26 cellular contexts compared by ENCODE assay signal in genomic region chr17:6101706-6102105, GRCh38. TPM values are rescaled to one million over a fixed set of nuclear protein-coding genes. Genes with fewer than 3 reads are reported as not detected.
A peak's percentile ranks its signal among the peaks of the same experiment; 100 is the strongest.
DNase-seq lines count a peak whose midpoint lies in the region; TF ChIP-seq lines count a peak whose summit lies in the region.
"Had no signal": no experiment of that assay in that cellular context is flagged by ENCODE, and none has a peak within 500 bp of the region (broad histone marks: within the 10 kb centered on the region; RNA-seq: fewer than 3 reads in every experiment).

No MANE protein-coding gene starts in this region.

- CTCF ChIA-PET in RWPE1 (lab: Yijun Ruan, JAX), result no interaction called here

- no peaks in the 10 kb centered on the region for H3K27me3 ChIP-seq in H9 (ENCODE audit: insufficient read depth, low read length)
- H3K27me3 ChIP-seq in iPS-18a (ENCODE audit: control insufficient read depth, insufficient read depth, low read length), result no peaks in the 10 kb centered on the region
- peaks cover 0 to 5% (median 0%) of the 10 kb centered on the region in 4 donors for H3K27me3 ChIP-seq in esophagus squamous epithelium
- H3K27me3 ChIP-seq: BLaER1, foreskin keratinocyte, left lung, SJSA1 had no signal

- no peaks in the 10 kb centered on the region; a peak in 2 of 5 replicates for H3K9me3 Mint-ChIP-seq in H9
- H3K9me3 Mint-ChIP-seq: activated CD8-positive, alpha-beta T cell treated with anti-CD3 and anti-CD28 coated beads for 36 hours had no signal

- H3K4me3 Mint-ChIP-seq in H9, result no peak overlapping the region; a peak in 2 of 5 replicates
- H3K4me3 Mint-ChIP-seq: activated CD8-positive, alpha-beta T cell treated with anti-CD3 and anti-CD28 coated beads for 36 hours; activated T-helper 17 cell treated with anti-CD3 and anti-CD28 coated beads, Interleukin-2, amount 50 U/mL, for 72 hours; naive B cell had no signal

- no peak overlapping the region for H3K9ac ChIP-seq in H9 (ENCODE audit: extremely low read depth, insufficient read length, low read length)
- peak overlapping the region; percentile 16 for H3K9ac ChIP-seq in iPS-18a (ENCODE audit: low read length)
- H3K9ac ChIP-seq: BLaER1 had no signal

- H3K79me1 ChIP-seq in H9 (ENCODE audit: insufficient read depth, low read depth, low read length, poor library complexity, severe bottlenecking), result no peaks in the 10 kb centered on the region

- H3K23ac ChIP-seq in H9 (ENCODE audit: insufficient read length, low read depth, low read length), result no peak overlapping the region

- no peak overlapping the region for H3K4me3 ChIP-seq in iPS-18a (ENCODE audit: low read length)
- no peak overlapping the region for H3K4me3 ChIP-seq in esophagus squamous epithelium
- H3K4me3 ChIP-seq: BLaER1, heart right ventricle, left lung, SJSA1 had no signal

- POLR2A ChIA-PET in RWPE1 (lab: Yijun Ruan, JAX; ENCODE audit: low non-redundant PET), result no interaction called here

- no peak overlapping the region for H2BK120ac ChIP-seq in H9 (ENCODE audit: low read depth, low read length, poor library complexity, severe bottlenecking)

- no peak for TF ChIP-seq POLR2A in esophagus squamous epithelium (IDR thresholded peaks at IDR 0.05)

- intact Hi-C loops in esophagus squamous epithelium (cut with DNase I), result no loop called here

- peaks cover 55 to 56% of the 10 kb centered on the region in 2 experiments for H3K4me1 Mint-ChIP-seq in H9
- H3K4me1 Mint-ChIP-seq: activated T-helper 17 cell treated with anti-CD3 and anti-CD28 coated beads, Interleukin-2, amount 50 U/mL, for 72 hours; naive B cell had no signal

- TF ChIP-seq CTCF in H9 (conservative IDR thresholded peaks at IDR 0.05) (no peak), esophagus squamous epithelium (IDR thresholded peaks at IDR 0.05) (no peak), RWPE1 (conservative IDR thresholded peaks at IDR 0.05; ENCODE audit: low read depth) (no peak)

- no peak overlapping the region for H2BK20ac ChIP-seq in H9 (ENCODE audit: low read depth, low read length, poor library complexity, severe bottlenecking)

- H3K79me2 ChIP-seq in H9 (ENCODE audit: insufficient read depth, low read length), result no peaks in the 10 kb centered on the region

- H3K9me3 ChIP-seq in H9 (ENCODE audit: control insufficient read depth, low read depth, low read length) (no peaks in the 10 kb centered on the region), iPS-18a (ENCODE audit: control insufficient read depth, low read depth, low read length) (no peaks in the 10 kb centered on the region), esophagus squamous epithelium (no peaks in the 10 kb centered on the region)
- H3K9me3 ChIP-seq: BLaER1, SJSA1 had no signal

- no peak overlapping the region for H2BK12ac ChIP-seq in H9 (ENCODE audit: insufficient read length, low read depth, low read length)

- H3K14ac ChIP-seq in H9 (ENCODE audit: insufficient read depth, low read length), result no peak overlapping the region

- no peak for DNase-seq in H9
- DNase-seq in NCI-H1105 (lab: John Stamatoyannopoulos, UW), result peak; percentile 68
- DNase-seq in NCI-H748 (lab: John Stamatoyannopoulos, UW; ENCODE audit: unreplicated experiment), result peak; percentile 95
- DNase-seq in esophagus squamous epithelium (lab: John Stamatoyannopoulos, UW), result no peak
- no peak for DNase-seq in NCI-H1930 (lab: John Stamatoyannopoulos, UW)
- no peak for DNase-seq in H4 (ENCODE audit: low spot score)
- DNase-seq in RWPE1 (ENCODE audit: low spot score), result no peak
- DNase-seq: activated CD8-positive, alpha-beta T cell treated with anti-CD3 and anti-CD28 coated beads for 36 hours; anterior cingulate cortex; DMS79 treated with DMSO at 0.1 percent for 48 hours; foreskin keratinocyte; GF-D8; heart right ventricle; left lung; naive B cell; NCI-H2029; NCI-H510A; occipital lobe; stimulated activated CD4-positive, alpha-beta T cell treated with anti-CD3 and anti-CD28 coated beads, Interleukin-15, amount 100 ng/mL, for 24 hours; stimulated activated naive CD4-positive, alpha-beta T cell; T-helper 1 cell had no signal

- no peaks in the 10 kb centered on the region for H4K20me1 ChIP-seq in H9 (ENCODE audit: control insufficient read depth, insufficient read depth, insufficient read length)
- H4K20me1 ChIP-seq: BLaER1 had no signal

- no peak overlapping the region for H2AK5ac ChIP-seq in H9 (ENCODE audit: insufficient read length, low read length)

- H4K91ac ChIP-seq in H9 (ENCODE audit: insufficient read length, low read depth, low read length), result no peak overlapping the region

- H3K23me2 ChIP-seq in H9 (ENCODE audit: insufficient read length, low read depth, low read length, poor library complexity, severe bottlenecking), result peaks cover 5% of the 10 kb centered on the region

- peak overlapping the region; percentile 3 for H3K27ac ChIP-seq in H9 (ENCODE audit: insufficient read length, low read depth, low read length)
- no peak overlapping the region for H3K27ac ChIP-seq in iPS-18a (ENCODE audit: low read length)
- H3K27ac ChIP-seq in esophagus squamous epithelium, result no peak overlapping the region
- no peak overlapping the region for H3K27ac ChIP-seq in RWPE1
- H3K27ac ChIP-seq: BLaER1, foreskin keratinocyte, left lung, SJSA1 had no signal

- no peak overlapping the region for H3T11ph ChIP-seq in H9 (ENCODE audit: low read length)

- no CpG with 5 or more reads among the region's 10 CpGs for WGBS in H9 (ENCODE audit: extremely low coverage, insufficient read length, low lambda C conversion rate)
- 64 to 68% methylated on average over 10 of the region's 10 CpGs for WGBS in esophagus squamous epithelium, 2 donors

- H3K18ac ChIP-seq in H9 (ENCODE audit: insufficient read length, low read depth, low read length), result no peak overlapping the region

- no peaks in the 10 kb centered on the region; the same call in 1 of the 2 replicates for H3K27me3 Mint-ChIP-seq in H9 (ENCODE audit: low read depth)

- H2AFZ ChIP-seq in H9 (ENCODE audit: low read length), result no peak overlapping the region

- H4K5ac ChIP-seq in H9 (ENCODE audit: insufficient read length, low read depth, low read length), result no peak overlapping the region

- H3K36me3 ChIP-seq in iPS-18a (ENCODE audit: control insufficient read depth, low read depth, low read length) (peaks cover 6% of the 10 kb centered on the region), esophagus squamous epithelium (no peaks in the 10 kb centered on the region)
- H3K36me3 ChIP-seq: BLaER1, heart right ventricle, left lung, SJSA1 had no signal

- no peak overlapping the region for H4K8ac ChIP-seq in H9 (replicated peaks; ENCODE audit: insufficient read length, low read depth, low read length)

- H2BK15ac ChIP-seq in H9 (ENCODE audit: low read depth, low read length), result no peak overlapping the region

- H3K4me1 ChIP-seq in H9 (ENCODE audit: insufficient read depth, low read length) (peaks cover 21% of the 10 kb centered on the region; the same call in 1 of the 2 replicates), iPS-18a (ENCODE audit: control insufficient read depth, low read depth, low read length) (peaks cover 34% of the 10 kb centered on the region), esophagus squamous epithelium (no peaks in the 10 kb centered on the region)
- H3K4me1 ChIP-seq: foreskin keratinocyte, left lung, SJSA1 had no signal

- H3K4ac ChIP-seq in H9 (ENCODE audit: low read depth, low read length), result no peak overlapping the region

- peaks cover 36 to 57% (median 52%) of the 10 kb centered on the region in 3 experiments for H3K36me3 Mint-ChIP-seq in H9 (ENCODE audit: insufficient read depth in 1 of 3, low read depth in 3 of 3)
- H3K36me3 Mint-ChIP-seq: activated naive CD4-positive, alpha-beta T cell treated with anti-CD3 and anti-CD28 coated beads, Interleukin-2, amount 50 U/mL, for 72 hours; naive B cell had no signal

- no peak overlapping the region for H2BK5ac ChIP-seq in H9 (ENCODE audit: insufficient read length, low read length)

- peak overlapping the region; percentile 10 to 86 (median 73) for H3K27ac Mint-ChIP-seq in H9
- H3K27ac Mint-ChIP-seq: activated CD8-positive, alpha-beta T cell treated with anti-CD3 and anti-CD28 coated beads for 36 hours; activated naive CD4-positive, alpha-beta T cell treated with anti-CD3 and anti-CD28 coated beads, Interleukin-2, amount 50 U/mL, for 72 hours; activated T-helper 17 cell treated with anti-CD3 and anti-CD28 coated beads, Interleukin-2, amount 50 U/mL, for 72 hours; naive B cell had no signal

- peak overlapping the region; percentile 2 for H3K4me2 ChIP-seq in H9 (ENCODE audit: insufficient read depth, insufficient read length, low read length)
- H3K4me2 ChIP-seq: BLaER1 had no signal

- no peak overlapping the region for H3K56ac ChIP-seq in H9 (ENCODE audit: insufficient read length, low read depth, low read length)

RNA-seq across cellular contexts. Expression of gene WSCD1, which starts 31.5 kb away (rescaled TPM):
- 33.6 and 34.9 TPM in 2 replicates for total RNA-seq in H9 (2021)
- total RNA-seq in esophagus squamous epithelium, result 1 to 10 TPM in 2 of 4 donors, under 1 TPM in 1, not detected in 1; 0.22 to 1.6 (median 1.5) TPM
- total RNA-seq in H4 (2014; rRNA removed; shearing (Covaris generic)), result 0.47 and 0.50 TPM in 2 replicates
- total RNA-seq: activated T-helper 17 cell treated with anti-CD3 and anti-CD28 coated beads, Interleukin-2, amount 50 U/mL, for 72 hours; foreskin keratinocyte had no signal

Comparison
In these comparisons a context has a peak if more than half of its experiments do, and no peak if none do; other contexts are left out.
1. DNase-seq: peak in NCI-H1105 (single experiment) and NCI-H748 (single experiment); none in H9 (single experiment), esophagus squamous epithelium (single experiment), NCI-H1930 (0 of 2), H4 (single experiment) and RWPE1 (single experiment).
2. RNA of gene WSCD1, which starts 31.5 kb away (total RNA-seq): 33.6 to 34.9 TPM in H9; 0.22 to 1.6 TPM in esophagus squamous epithelium and 0.47 to 0.50 TPM in H4; every median in the first group is over 10 times any median in the second.